In the genomic region with DNA sequence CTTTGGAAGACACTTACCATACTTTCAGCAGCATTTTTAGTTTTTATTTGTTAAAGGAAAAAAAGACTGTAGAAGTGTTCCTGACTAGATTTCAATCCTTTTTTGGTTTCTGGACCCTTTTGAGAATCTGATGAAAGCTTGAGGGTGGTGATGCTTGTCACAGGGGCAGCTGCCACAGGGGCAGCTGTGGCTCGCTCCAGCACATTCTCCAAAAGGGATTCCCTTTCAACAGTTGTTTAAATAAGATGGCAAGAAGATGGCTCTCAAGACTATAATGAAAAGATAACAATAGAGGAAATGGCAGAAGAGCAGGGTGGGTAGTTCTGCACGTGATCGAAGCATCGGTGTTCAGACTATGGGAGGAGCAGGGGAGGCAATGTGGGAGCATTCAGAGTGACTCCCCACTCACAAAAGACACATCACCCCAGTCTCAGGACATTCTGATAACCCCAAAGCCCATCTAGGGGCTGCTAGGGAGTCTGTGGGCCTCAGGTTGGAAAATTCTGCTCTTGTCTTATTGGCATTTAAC, we compare ENCODE assay signal across 10 cellular contexts. TPM values are rescaled to one million over a fixed set of nuclear protein-coding genes. Genes with fewer than 3 reads are reported as not detected.
DNase-seq lines count a peak whose midpoint lies in the region; ATAC-seq lines count a peak whose summit lies in the region.
"Had no signal": no experiment of that assay in that cellular context is flagged by ENCODE, and none has a peak within 500 bp of the region (broad histone marks: within the 10 kb centered on the region; RNA-seq: fewer than 3 reads in every experiment).

No MANE protein-coding gene starts in this region.

- DNase-seq in activated CD8-positive, alpha-beta memory T cell treated with anti-CD3 and anti-CD28 coated beads, Interleukin-2, amount 10 ng/mL, durations not matched to agents 7 days and 5 days: no peak
- DNase-seq in activated CD8-positive, alpha-beta memory T cell treated with anti-CD3 and anti-CD28 coated beads, Interleukin-2, amount 50 U/mL, for 4 hours: no peak
- no peak for DNase-seq in stimulated activated naive CD8-positive, alpha-beta T cell treated with anti-CD3 and anti-CD28 coated beads, Interleukin-15, Interleukin-2, amounts not matched to agents 100 U/mL and 50 U/mL, for 24 hours
- DNase-seq in KG1 (lab: John Stamatoyannopoulos, UW): no peak
- no peak for DNase-seq in SW 1271 (lab: John Stamatoyannopoulos, UW)
- DNase-seq in OCI-M2 (lab: John Stamatoyannopoulos, UW; ENCODE audit: unreplicated experiment): no peak

- H3K4me1 Mint-ChIP-seq in activated CD8-positive, alpha-beta memory T cell treated with anti-CD3 and anti-CD28 coated beads, Interleukin-2, amount 10 ng/mL, durations not matched to agents 7 days and 5 days: peaks cover 90% of the 10 kb centered on the region
- peaks cover 61% of the 10 kb centered on the region for H3K4me1 Mint-ChIP-seq in activated T-helper 17 cell treated with anti-CD3 and anti-CD28 coated beads, Interleukin-2, amount 50 U/mL, for 72 hours

- peak overlapping the region; percentile 98 for H3K27ac Mint-ChIP-seq in activated CD8-positive, alpha-beta memory T cell treated with anti-CD3 and anti-CD28 coated beads, Interleukin-2, amount 10 ng/mL, durations not matched to agents 7 days and 5 days
- H3K27ac Mint-ChIP-seq in activated T-helper 17 cell treated with anti-CD3 and anti-CD28 coated beads, Interleukin-2, amount 50 U/mL, for 72 hours: peak overlapping the region; percentile 94

- H3K36me3 Mint-ChIP-seq in activated CD8-positive, alpha-beta memory T cell treated with anti-CD3 and anti-CD28 coated beads, Interleukin-2, amount 10 ng/mL, durations not matched to agents 7 days and 5 days: peaks cover 32% of the 10 kb centered on the region
- peaks cover 67% of the 10 kb centered on the region for H3K36me3 Mint-ChIP-seq in activated T-helper 17 cell treated with anti-CD3 and anti-CD28 coated beads, Interleukin-2, amount 50 U/mL, for 72 hours (ENCODE audit: low read depth)

- peak; percentile 18 for ATAC-seq in activated CD8-positive, alpha-beta memory T cell treated with anti-CD3 and anti-CD28 coated beads, Interleukin-2, amount 10 ng/mL, durations not matched to agents 7 days and 5 days
- ATAC-seq in HG03108 (IDR thresholded peaks at IDR 0.05; ENCODE audit: unreplicated experiment): peak; percentile 5
- no peak for ATAC-seq in activated T-helper 17 cell treated with anti-CD3 and anti-CD28 coated beads, Interleukin-2, amount 50 U/mL, for 72 hours (replicated peaks)
- peak; percentile 4 for ATAC-seq in stimulated activated naive CD8-positive, alpha-beta T cell treated with anti-CD3 and anti-CD28 coated beads, Interleukin-15, Interleukin-2, amounts not matched to agents 100 U/mL and 50 U/mL, for 24 hours
- ATAC-seq: A549, left lobe of liver had no signal

- no peaks in the 10 kb centered on the region for H3K9me3 Mint-ChIP-seq in activated CD8-positive, alpha-beta memory T cell treated with anti-CD3 and anti-CD28 coated beads, Interleukin-2, amount 10 ng/mL, durations not matched to agents 7 days and 5 days (ENCODE audit: low read depth)
- no peaks in the 10 kb centered on the region for H3K9me3 Mint-ChIP-seq in activated T-helper 17 cell treated with anti-CD3 and anti-CD28 coated beads, Interleukin-2, amount 50 U/mL, for 72 hours

- CTCF ChIA-PET in activated CD8-positive, alpha-beta memory T cell treated with anti-CD3 and anti-CD28 coated beads, Interleukin-2, amount 10 ng/mL, durations not matched to agents 7 days and 5 days (lab: Charles Lee): interaction anchor here (0.6 to 0.9 kb wide), 2 partner anchors 83 to 321 kb away, joined by 3 read pairs; no protein-coding TSS in a partner anchor

- peak overlapping the region; percentile 68 for H3K4me3 Mint-ChIP-seq in activated CD8-positive, alpha-beta memory T cell treated with anti-CD3 and anti-CD28 coated beads, Interleukin-2, amount 10 ng/mL, durations not matched to agents 7 days and 5 days
- peak overlapping the region; percentile 72 for H3K4me3 Mint-ChIP-seq in activated T-helper 17 cell treated with anti-CD3 and anti-CD28 coated beads, Interleukin-2, amount 50 U/mL, for 72 hours

- H3K27me3 Mint-ChIP-seq in activated CD8-positive, alpha-beta memory T cell treated with anti-CD3 and anti-CD28 coated beads, Interleukin-2, amount 10 ng/mL, durations not matched to agents 7 days and 5 days: no peaks in the 10 kb centered on the region
- H3K27me3 Mint-ChIP-seq in activated T-helper 17 cell treated with anti-CD3 and anti-CD28 coated beads, Interleukin-2, amount 50 U/mL, for 72 hours: no peaks in the 10 kb centered on the region

RNA-seq across cellular contexts. Expression of a gene that starts 46.5 kb away (rescaled TPM):
- 100 to 1,000 TPM; 106 to 109 TPM for total RNA-seq in activated CD8-positive, alpha-beta memory T cell treated with anti-CD3 and anti-CD28 coated beads, Interleukin-2, amount 10 ng/mL, durations not matched to agents 7 days and 5 days
- total RNA-seq in activated T-helper 17 cell treated with anti-CD3 and anti-CD28 coated beads, Interleukin-2, amount 50 U/mL, for 72 hours: 100 to 1,000 TPM; 129 to 170 TPM
